Comparison of ENCODE assay signal across 1 cellular context in genomic region chr14:75247286-75247922, GRCh38.
TF ChIP-seq lines count a peak whose summit lies in the region.

No MANE protein-coding gene starts in this region.

TF ChIP-seq in GM12878, 131 proteins besides CTCF, POLR2A, EP300 and RAD21 (continued from another document and continues in another):
- TF ChIP-seq RELB (IDR thresholded peaks at IDR 0.05; ENCODE audit: low read depth) (peak; percentile 73), CUX1 (IDR thresholded peaks at IDR 0.05; ENCODE audit: insufficient replicate concordance, low read depth, low read length) (no peak), NR2F1 (conservative IDR thresholded peaks at IDR 0.05) (peak; percentile 45; the same call in 1 of the 2 replicates), ATF7 (IDR thresholded peaks at IDR 0.05; ENCODE audit: low read depth) (peak; percentile 83), TCF7 (IDR thresholded peaks at IDR 0.05; ENCODE audit: borderline replicate concordance) (no peak), SIN3A (IDR thresholded peaks at IDR 0.05; ENCODE audit: low read depth, low read length) (no peak), ASH2L (IDR thresholded peaks at IDR 0.05; ENCODE audit: borderline replicate concordance, low read depth) (no peak), NR2C1 (IDR thresholded peaks at IDR 0.05) (no peak), HDAC2 (IDR thresholded peaks at IDR 0.05) (no peak), MAX (IDR thresholded peaks at IDR 0.05; ENCODE audit: low read depth, low read length) (no peak), SKIL (IDR thresholded peaks at IDR 0.05; ENCODE audit: low read depth, poor library complexity, severe bottlenecking) (peak; percentile 58), CBFB (IDR thresholded peaks at IDR 0.05; ENCODE audit: low read depth) (peak; percentile 84), DPF2 (IDR thresholded peaks at IDR 0.05) (peak; percentile 41; the same call in 1 of the 2 replicates), RUNX3 (IDR thresholded peaks at IDR 0.05; ENCODE audit: low read length) (peak; percentile 95), SP1 (IDR thresholded peaks at IDR 0.05; ENCODE audit: low read depth, low read length) (no peak), MTA3 (IDR thresholded peaks at IDR 0.05; ENCODE audit: borderline replicate concordance, low read length) (peak; percentile 52; the same call in 1 of the 2 replicates), MYB (IDR thresholded peaks at IDR 0.05; ENCODE audit: borderline replicate concordance, low read depth, low read length) (no peak; the same call in 1 of the 2 replicates), SMARCA5 (IDR thresholded peaks at IDR 0.05) (no peak), MXI1 (IDR thresholded peaks at IDR 0.05; ENCODE audit: low read depth, low read length) (no peak), JUNB (IDR thresholded peaks at IDR 0.05) (peak; percentile 57), CHD4 (IDR thresholded peaks at IDR 0.05) (no peak), IRF3 (IDR thresholded peaks at IDR 0.05) (no peak), PAX8 (IDR thresholded peaks at IDR 0.05) (no peak), ZBED1 (IDR thresholded peaks at IDR 0.05; ENCODE audit: borderline replicate concordance) (peak; percentile 71; the same call in 1 of the 2 replicates), NFIC (IDR thresholded peaks at IDR 0.05; ENCODE audit: low read depth, low read length) (peak; percentile 91), BHLHE40 (IDR thresholded peaks at IDR 0.05; ENCODE audit: borderline replicate concordance in 1 of 2, low read depth in 2 of 2, low read length in 1 of 2) (peak; percentile 8 to 41; a peak in 1 of 4 replicates), ZSCAN29 (IDR thresholded peaks at IDR 0.05) (no peak), CEBPB (IDR thresholded peaks at IDR 0.05; ENCODE audit: borderline replicate concordance in 1 of 2, low read depth in 2 of 2, low read length in 2 of 2) (0 out of 4 replicates have a peak, but pooled peaks of 1 of the 2 experiments have one; percentile 35), STAT1 (conservative IDR thresholded peaks at IDR 0.05) (no peak), E2F4 (IDR thresholded peaks at IDR 0.05; ENCODE audit: low read depth, low read length) (no peak), WRNIP1 (IDR thresholded peaks at IDR 0.05; ENCODE audit: borderline replicate concordance, low read depth, low read length) (no peak), NRF1 (conservative IDR thresholded peaks at IDR 0.05; ENCODE audit: low read depth, low read length) (no peak), EED (IDR thresholded peaks at IDR 0.05; ENCODE audit: low read depth) (peak; percentile 78), NFXL1 (IDR thresholded peaks at IDR 0.05; ENCODE audit: borderline replicate concordance) (no peak), SUZ12 (IDR thresholded peaks at IDR 0.05; ENCODE audit: unreplicated experiment) (no peak), REST (IDR thresholded peaks at IDR 0.05; ENCODE audit: low read depth, low read length) (no peak), PML (IDR thresholded peaks at IDR 0.05; ENCODE audit: low read length) (0 out of 2 replicates have a peak, but pooled peaks have one; percentile 42), MEF2A (IDR thresholded peaks at IDR 0.05; ENCODE audit: insufficient read depth, low read depth, low read length) (0 out of 2 replicates have a peak, but pooled peaks have one; percentile 54), ZBTB40 (IDR thresholded peaks at IDR 0.05; ENCODE audit: borderline replicate concordance) (no peak), POLR2AphosphoS5 (IDR thresholded peaks at IDR 0.05; ENCODE audit: low read length) (no peak), NR2C2 (IDR thresholded peaks at IDR 0.05; ENCODE audit: borderline replicate concordance, control insufficient read depth, insufficient read length, low read depth) (no peak), FOS (IDR thresholded peaks at IDR 0.05; ENCODE audit: borderline replicate concordance, extremely low read depth, insufficient read length) (no peak), YY1 (IDR thresholded peaks at IDR 0.05; ENCODE audit: low read depth, low read length) (no peak), IKZF1 (conservative IDR thresholded peaks at IDR 0.05) (peak; percentile 93), IRF4 (IDR thresholded peaks at IDR 0.05; ENCODE audit: low read depth, low read length) (no peak), BACH1 (IDR thresholded peaks at IDR 0.05; ENCODE audit: borderline replicate concordance) (no peak), ETV6 (conservative IDR thresholded peaks at IDR 0.05 in 1 of 2, IDR thresholded peaks at IDR 0.05 in 1 of 2; ENCODE audit: borderline replicate concordance in 1 of 2, low read depth in 1 of 2) (peak in 1 of 2 experiments; percentile 97; a peak in 2 of 4 replicates)
